ENCODE assay signal across 11 cellular contexts in the genomic region with DNA sequence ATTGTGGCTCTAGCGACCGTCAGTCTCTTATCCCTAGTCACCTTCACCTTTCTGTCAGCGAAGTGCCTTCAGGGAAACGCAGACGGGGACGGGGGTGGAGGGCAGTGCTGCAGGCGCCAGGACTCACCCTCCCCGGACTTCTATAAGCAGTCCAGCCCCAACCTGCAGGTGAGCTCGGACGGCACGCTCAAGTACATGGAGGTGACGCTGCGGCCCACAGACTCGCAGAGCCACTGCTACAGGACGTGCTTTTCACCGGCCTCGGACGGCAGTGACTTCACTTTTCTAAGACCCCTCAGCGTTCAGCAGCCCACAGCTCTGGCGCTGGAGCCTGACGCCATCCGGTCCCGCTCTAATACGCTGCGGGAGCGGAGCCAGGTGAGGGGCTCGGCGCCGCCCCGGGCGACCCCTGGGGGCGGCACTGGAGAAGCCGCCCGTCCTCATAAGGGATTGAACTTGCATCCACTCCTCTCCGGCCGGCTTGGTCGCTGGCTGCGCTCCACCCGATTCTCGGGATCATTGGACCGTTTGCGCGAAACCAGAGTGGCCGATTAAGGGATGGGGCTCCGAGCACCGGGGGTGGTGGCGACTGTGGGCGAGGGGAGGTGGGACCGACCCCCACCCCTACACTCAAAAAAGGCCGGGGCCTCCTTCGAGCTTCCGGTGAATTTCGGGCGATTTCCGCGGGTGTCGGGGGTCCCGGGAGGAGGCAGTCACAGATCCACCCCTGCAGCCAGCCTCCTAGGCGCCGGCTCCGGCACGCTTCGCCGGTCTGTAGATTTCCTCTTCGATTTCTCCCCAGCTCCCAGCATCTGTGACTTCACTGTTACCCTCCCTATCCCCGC. TPM values are rescaled to one million over a fixed set of nuclear protein-coding genes. Genes with fewer than 3 reads are reported as not detected.
DNase-seq lines count a peak whose midpoint lies in the region; ATAC-seq and TF ChIP-seq lines count a peak whose summit lies in the region.
"Had no signal": no experiment of that assay in that cellular context is flagged by ENCODE, and none has a peak within 500 bp of the region (broad histone marks: within the 10 kb centered on the region; RNA-seq: fewer than 3 reads in every experiment).

No MANE protein-coding gene starts in this region.

- H3K27ac Mint-ChIP-seq in activated naive CD8-positive, alpha-beta T cell treated with anti-CD3 and anti-CD28 coated beads, Interleukin-2, amount 50 U/mL, for 24 hours: no peak overlapping the region
- H3K27ac Mint-ChIP-seq in progenitor cell of endocrine pancreas: no peak overlapping the region
- H3K27ac Mint-ChIP-seq: nephron had no signal

- H3K4me1 ChIP-seq in suprapubic skin (peaks cover 30% of the 10 kb centered on the region), SJCRH30 (peaks cover 29% of the 10 kb centered on the region), body of pancreas (no peaks in the 10 kb centered on the region)

- H3K9me3 Mint-ChIP-seq in activated naive CD8-positive, alpha-beta T cell treated with anti-CD3 and anti-CD28 coated beads, Interleukin-2, amount 50 U/mL, for 24 hours: no peaks in the 10 kb centered on the region
- no peaks in the 10 kb centered on the region for H3K9me3 Mint-ChIP-seq in progenitor cell of endocrine pancreas (ENCODE audit: low read depth)

- no peak overlapping the region for H3K4me3 ChIP-seq in suprapubic skin
- no peak overlapping the region for H3K4me3 ChIP-seq in SJCRH30
- H3K4me3 ChIP-seq in body of pancreas: no peak overlapping the region

- TF ChIP-seq EP300 in suprapubic skin (IDR thresholded peaks at IDR 0.05): no peak

- ATAC-seq in GM18861 (IDR thresholded peaks at IDR 0.05; ENCODE audit: unreplicated experiment): peak; percentile 6
- ATAC-seq in HG02642 (IDR thresholded peaks at IDR 0.05; ENCODE audit: poor library complexity, unreplicated experiment): peak; percentile 27
- no peak for ATAC-seq in activated naive CD8-positive, alpha-beta T cell treated with anti-CD3 and anti-CD28 coated beads, Interleukin-2, amount 50 U/mL, for 24 hours
- no peak for ATAC-seq in body of pancreas
- ATAC-seq: gastroesophageal sphincter had no signal

- H3K36me3 ChIP-seq in suprapubic skin: peaks cover 37% of the 10 kb centered on the region
- H3K36me3 ChIP-seq in SJCRH30: peaks cover 69% of the 10 kb centered on the region
- H3K36me3 ChIP-seq in body of pancreas (replicated peaks in 1 of 2; ENCODE audit: insufficient read depth in 1 of 2, low read depth in 2 of 2): no peaks in the 10 kb centered on the region

- no peak for TF ChIP-seq POLR2A in suprapubic skin (IDR thresholded peaks at IDR 0.05)
- TF ChIP-seq POLR2A in body of pancreas (IDR thresholded peaks at IDR 0.05): no peak

- peaks cover 9% of the 10 kb centered on the region for H3K4me1 Mint-ChIP-seq in activated naive CD8-positive, alpha-beta T cell treated with anti-CD3 and anti-CD28 coated beads, Interleukin-2, amount 50 U/mL, for 24 hours
- peaks cover 10% of the 10 kb centered on the region for H3K4me1 Mint-ChIP-seq in progenitor cell of endocrine pancreas (ENCODE audit: low read depth)

- no peak for DNase-seq in activated naive CD8-positive, alpha-beta T cell treated with anti-CD3 and anti-CD28 coated beads, Interleukin-2, amount 50 U/mL, for 24 hours
- no peak for DNase-seq in progenitor cell of endocrine pancreas (ENCODE audit: low spot score, unreplicated experiment)
- no peak for DNase-seq in suprapubic skin (ENCODE audit: low spot score in 2 of 2)
- no peak for DNase-seq in SJCRH30
- DNase-seq in body of pancreas: no peak
- no peak for DNase-seq in DMS53 (lab: John Stamatoyannopoulos, UW)

- WGBS in suprapubic skin: 83% methylated on average over 49 of the region's 66 CpGs
- 56 to 71% methylated on average over 50 to 58 of the region's 66 CpGs for WGBS in body of pancreas, 2 donors

- TF ChIP-seq CTCF in progenitor cell of endocrine pancreas (IDR thresholded peaks at IDR 0.05; ENCODE audit: unreplicated experiment): no peak
- TF ChIP-seq CTCF in suprapubic skin (IDR thresholded peaks at IDR 0.05): no peak
- no peak for TF ChIP-seq CTCF in body of pancreas (IDR thresholded peaks at IDR 0.05)

- no peak overlapping the region for H3K27ac ChIP-seq in suprapubic skin
- H3K27ac ChIP-seq in SJCRH30: no peak overlapping the region
- no peak overlapping the region for H3K27ac ChIP-seq in body of pancreas
- H3K27ac ChIP-seq: gastroesophageal sphincter had no signal

- peaks cover 4% of the 10 kb centered on the region for H3K27me3 ChIP-seq in suprapubic skin
- H3K27me3 ChIP-seq in SJCRH30: no peaks in the 10 kb centered on the region
- H3K27me3 ChIP-seq in body of pancreas: no peaks in the 10 kb centered on the region
- H3K27me3 ChIP-seq: gastroesophageal sphincter had no signal

- H3K27me3 Mint-ChIP-seq in activated naive CD8-positive, alpha-beta T cell treated with anti-CD3 and anti-CD28 coated beads, Interleukin-2, amount 50 U/mL, for 24 hours: peaks cover 79% of the 10 kb centered on the region
- peaks cover 29% of the 10 kb centered on the region for H3K27me3 Mint-ChIP-seq in progenitor cell of endocrine pancreas

- no peaks in the 10 kb centered on the region for H3K9me3 ChIP-seq in suprapubic skin
- 0 out of 2 replicates have a peak, but pooled peaks cover 3% of the 10 kb centered on the region for H3K9me3 ChIP-seq in SJCRH30 (replicated peaks)
- no peaks in the 10 kb centered on the region for H3K9me3 ChIP-seq in body of pancreas
- H3K9me3 ChIP-seq: gastroesophageal sphincter had no signal

- H3K4me3 Mint-ChIP-seq in activated naive CD8-positive, alpha-beta T cell treated with anti-CD3 and anti-CD28 coated beads, Interleukin-2, amount 50 U/mL, for 24 hours: peak overlapping the region; percentile 55
- peak overlapping the region; percentile 50 for H3K4me3 Mint-ChIP-seq in progenitor cell of endocrine pancreas (ENCODE audit: low read depth)
- H3K4me3 Mint-ChIP-seq: brain, nephron had no signal

- no peaks in the 10 kb centered on the region for H3K36me3 Mint-ChIP-seq in activated naive CD8-positive, alpha-beta T cell treated with anti-CD3 and anti-CD28 coated beads, Interleukin-2, amount 50 U/mL, for 24 hours (ENCODE audit: low read depth)
- peaks cover 5% of the 10 kb centered on the region for H3K36me3 Mint-ChIP-seq in progenitor cell of endocrine pancreas (ENCODE audit: insufficient read depth)

- intact Hi-C loops in body of pancreas (cut with DNase I): no loop called here

RNA-seq across cellular contexts. Expression of gene PCDHGC5, which starts 2.7 kb away (rescaled TPM):
- 1.2 and 1.3 TPM in 2 replicates for total RNA-seq in progenitor cell of endocrine pancreas
- total RNA-seq in suprapubic skin: 10 to 100 TPM in 1 of 4 donors, 1 to 10 TPM in 3; 1.6 to 10.5 (median 3.2) TPM
- 1.3 and 2.8 TPM in 2 replicates for total RNA-seq in SJCRH30 (2014; rRNA removed; shearing (Covaris generic))
- 1 to 10 TPM; 2.0 to 3.1 TPM for total RNA-seq in body of pancreas

RNA-seq across cellular contexts. Expression of gene PCDHGC4, which starts 6.7 kb away (rescaled TPM):
- 3.0 and 3.8 TPM in 2 replicates for total RNA-seq in progenitor cell of endocrine pancreas
- total RNA-seq in suprapubic skin: 10 to 100 TPM in 3 of 4 donors, 1 to 10 TPM in 1; 2.7 to 30.6 (median 15.0) TPM
- total RNA-seq in SJCRH30 (2014; rRNA removed; shearing (Covaris generic)): 3.4 and 3.6 TPM in 2 replicates
- total RNA-seq in body of pancreas: 1 to 10 TPM; 1.6 to 2.0 TPM

RNA-seq across cellular contexts. Expression of gene PCDHGC3, which starts 15.8 kb away (rescaled TPM):
- total RNA-seq in progenitor cell of endocrine pancreas (25.8 and 29.7 TPM in 2 replicates), suprapubic skin (10 to 100 TPM; 30.0 to 73.4 (median 60.4) TPM), body of pancreas (10 to 100 TPM in 1 of 2 donors, 1 to 10 TPM in 1; 9.6 to 16.1 TPM)
- total RNA-seq in SJCRH30 (2014; rRNA removed; shearing (Covaris generic)): 105 and 109 TPM in 2 replicates

Comparison
In these comparisons a context has a peak if more than half of its experiments do, and no peak if none do; other contexts are left out.
1. ATAC-seq: peak in GM18861 (single experiment) and HG02642 (single experiment); none in activated naive CD8-positive, alpha-beta T cell treated with anti-CD3 and anti-CD28 coated beads, Interleukin-2, amount 50 U/mL, for 24 hours (single experiment) and body of pancreas (single experiment).